In genomic region chr5:55110156-55110680, GRCh38 we compare ENCODE assay signal across 23 cellular contexts. TPM values are rescaled to one million over a fixed set of nuclear protein-coding genes. Genes with fewer than 3 reads are reported as not detected.
DNase-seq lines count a peak whose midpoint lies in the region; FAIRE-seq and TF ChIP-seq lines count a peak whose summit lies in the region.
"Had no signal": no experiment of that assay in that cellular context is flagged by ENCODE, and none has a peak within 500 bp of the region (broad histone marks: within the 10 kb centered on the region; RNA-seq: fewer than 3 reads in every experiment).

No MANE protein-coding gene starts in this region.

- H3K9me3 ChIP-seq in HAP-1, result no peaks in the 10 kb centered on the region
- no peaks in the 10 kb centered on the region for H3K9me3 ChIP-seq in H1 (ENCODE audit: insufficient read depth in 2 of 2, low read depth in 1 of 2, low read length in 1 of 2)
- no peaks in the 10 kb centered on the region for H3K9me3 ChIP-seq in smooth muscle cell (replicated peaks; ENCODE audit: low read depth)
- H3K9me3 ChIP-seq in right atrium auricular region, result no peaks in the 10 kb centered on the region
- H3K9me3 ChIP-seq: A549, SJCRH30 had no signal

- H3K27ac ChIP-seq in H1 (ENCODE audit: low read depth, low read length) (no peak overlapping the region), smooth muscle cell (ENCODE audit: low read depth) (no peak overlapping the region), right atrium auricular region (no peak overlapping the region)
- H3K27ac ChIP-seq: A549; BLaER1 treated with 17β-estradiol and CSF1 and Interleukin-3, amounts not matched to agents 10 nM and 100 nM; HL-60; PC-9; SJCRH30 had no signal

- peaks cover 4% of the 10 kb centered on the region for H3K4me1 ChIP-seq in HAP-1
- peaks cover 0 to 5% (median 1%) of the 10 kb centered on the region in 4 experiments; a peak in 2 of 7 replicates for H3K4me1 ChIP-seq in H1 (replicated peaks in 1 of 4; ENCODE audit: control insufficient read depth in 3 of 4, insufficient read depth in 4 of 4, low read length in 3 of 4)
- H3K4me1 ChIP-seq in smooth muscle cell (ENCODE audit: low read depth), result no peaks in the 10 kb centered on the region
- no peaks in the 10 kb centered on the region for H3K4me1 ChIP-seq in right atrium auricular region
- H3K4me1 ChIP-seq: A549, SJCRH30 had no signal

- peak; percentile 26 to 42 for DNase-seq in HAP-1 (ENCODE audit: low spot score in 2 of 2)
- no peak for DNase-seq in H1 (ENCODE audit: low read depth in 1 of 2, low spot score in 2 of 2)
- peak; percentile 8 to 51 for DNase-seq in lung microvascular endothelial cell (ENCODE audit: low read depth in 2 of 2)
- DNase-seq in smooth muscle cell (lab: John Stamatoyannopoulos, UW; ENCODE audit: unreplicated experiment), result no peak
- no peak for DNase-seq in right atrium auricular region (ENCODE audit: low spot score)
- no peak for DNase-seq in hippocampal formation (lab: John Stamatoyannopoulos, UW)
- no peak for DNase-seq in activated T-cell treated with anti-CD3 and anti-CD28 coated beads for 4 hours
- DNase-seq: AML-193; CD4-positive, alpha-beta T cell; NCI-H1048; NCI-H1417; NCI-H1694; NCI-H2081; NCI-H2227 treated with DMSO at 0.1 percent for 48 hours; NCI-H526 treated with DMSO at 0.1 percent for 48 hours; PC-9; SJCRH30 had no signal

- H3K4me3 ChIP-seq in HAP-1 (no peak overlapping the region), H1 (ENCODE audit: extremely low read depth in 1 of 4, insufficient read depth in 2 of 4, low read depth in 3 of 4, low read length in 4 of 4) (no peak overlapping the region), smooth muscle cell (no peak overlapping the region), right atrium auricular region (no peak overlapping the region)
- H3K4me3 ChIP-seq: A549; BLaER1 treated with 17β-estradiol and CSF1 and Interleukin-3, amounts not matched to agents 10 nM and 100 nM; PC-9; SJCRH30 had no signal

- no peaks in the 10 kb centered on the region for H3K23me2 ChIP-seq in H1 (ENCODE audit: low read depth, low read length)

- TF ChIP-seq CTCF in H1 (IDR thresholded peaks at IDR 0.05; ENCODE audit: control extremely low read depth in 1 of 3, insufficient read depth in 1 of 3, low read depth in 1 of 3, low read length in 3 of 3) (no peak), smooth muscle cell (IDR thresholded peaks at IDR 0.05; ENCODE audit: borderline replicate concordance, insufficient read depth, poor library complexity, severe bottlenecking) (no peak), right atrium auricular region (IDR thresholded peaks at IDR 0.05) (no peak)

- H2BK12ac ChIP-seq in H1 (ENCODE audit: low read depth, low read length), result no peak overlapping the region

- no peak for TF ChIP-seq RAD21 in H1 (IDR thresholded peaks at IDR 0.05 in 1 of 2, conservative IDR thresholded peaks at IDR 0.05 in 1 of 2; ENCODE audit: low read depth in 2 of 2, low read length in 2 of 2)

- no peak overlapping the region for H2BK5ac ChIP-seq in H1 (ENCODE audit: low read depth, low read length)

- no peak overlapping the region for H3K23ac ChIP-seq in H1 (ENCODE audit: insufficient read length)

- H3K4ac ChIP-seq in H1 (replicated peaks; ENCODE audit: insufficient read length, low read depth, low read length), result no peak overlapping the region

- no peak for TF ChIP-seq POLR2A in H1 (IDR thresholded peaks at IDR 0.05; ENCODE audit: control extremely low read depth in 1 of 2, low read depth in 2 of 2, low read length in 2 of 2)

- H3K18ac ChIP-seq in H1 (ENCODE audit: extremely low read depth, low read length), result no peak overlapping the region

- H2BK120ac ChIP-seq in H1 (replicated peaks; ENCODE audit: low read depth, low read length), result no peak overlapping the region

- H3K9ac ChIP-seq in H1 (replicated peaks in 1 of 4; ENCODE audit: extremely low read depth in 1 of 4, low read depth in 3 of 4, low read length in 3 of 4), result no peak overlapping the region
- H3K9ac ChIP-seq in smooth muscle cell (ENCODE audit: low read depth), result no peak overlapping the region
- H3K9ac ChIP-seq: BLaER1 treated with 17β-estradiol and CSF1 and Interleukin-3, amounts not matched to agents 10 nM and 100 nM had no signal

- no peak overlapping the region for H4K91ac ChIP-seq in H1 (replicated peaks; ENCODE audit: insufficient read length, low read length)

- no peak overlapping the region for H2BK15ac ChIP-seq in H1 (ENCODE audit: low read length)

- H2AFZ ChIP-seq in H1 (ENCODE audit: low read length), result peak overlapping the region; percentile 86
- peak overlapping the region; percentile 62 for H2AFZ ChIP-seq in smooth muscle cell (ENCODE audit: low read depth)
- H2AFZ ChIP-seq: PC-9 had no signal

- H4K20me1 ChIP-seq in H1 (replicated peaks in 1 of 2; ENCODE audit: control insufficient read depth in 1 of 2, insufficient read depth in 2 of 2, low read length in 2 of 2) (no peaks in the 10 kb centered on the region), smooth muscle cell (ENCODE audit: low read depth) (no peaks in the 10 kb centered on the region)
- H4K20me1 ChIP-seq: BLaER1 treated with 17β-estradiol and CSF1 and Interleukin-3, amounts not matched to agents 10 nM and 100 nM had no signal

- no peak overlapping the region for H4K8ac ChIP-seq in H1 (ENCODE audit: extremely low read depth, insufficient read depth, low read length)

- CTCF ChIA-PET in H1 (lab: Charles Lee; ENCODE audit: partially characterized antibody), result no interaction called here

- H3K36me3 ChIP-seq in HAP-1 (replicated peaks) (no peaks in the 10 kb centered on the region), H1 (ENCODE audit: control insufficient read depth in 2 of 4, insufficient read depth in 4 of 4, low read length in 3 of 4) (no peaks in the 10 kb centered on the region), smooth muscle cell (ENCODE audit: low read depth) (no peaks in the 10 kb centered on the region), right atrium auricular region (no peaks in the 10 kb centered on the region)
- H3K36me3 ChIP-seq: SJCRH30 had no signal

- no peak overlapping the region for H4K5ac ChIP-seq in H1 (ENCODE audit: insufficient read length, low read depth, low read length)

- 85% methylated on average over 4 of the region's 4 CpGs; no CpG with 5 or more reads in 1 of the 2 experiments for WGBS in H1 (ENCODE audit: extremely low coverage in 1 of 2, insufficient coverage in 1 of 2, insufficient read length in 1 of 2, insufficient replicate concordance in 2 of 2, low coverage in 1 of 2, low lambda C conversion rate in 2 of 2, missing lambda C conversion rate in 1 of 2), 2 experiments
- WGBS in smooth muscle cell (ENCODE audit: low lambda C conversion rate), result 84% methylated on average over 4 of the region's 4 CpGs

- H3F3A ChIP-seq in smooth muscle cell (ENCODE audit: low read depth), result no peaks in the 10 kb centered on the region

- no peak for TF ChIP-seq EP300 in H1 (IDR thresholded peaks at IDR 0.05; ENCODE audit: borderline replicate concordance in 1 of 2, low read depth in 2 of 2, low read length in 2 of 2)

- no peak overlapping the region for H3K14ac ChIP-seq in H1 (ENCODE audit: insufficient read length)

- POLR2A ChIA-PET in H1 (lab: Charles Lee; ENCODE audit: partially characterized antibody), result no interaction called here

- peaks cover 8% of the 10 kb centered on the region for H3K27me3 ChIP-seq in HAP-1 (ENCODE audit: low read depth)
- H3K27me3 ChIP-seq in H1 (replicated peaks in 1 of 4; ENCODE audit: control insufficient read depth in 3 of 4, extremely low read depth in 1 of 4, insufficient read depth in 3 of 4, low read length in 3 of 4), result no peaks in the 10 kb centered on the region
- H3K27me3 ChIP-seq in smooth muscle cell (ENCODE audit: low read depth), result no peaks in the 10 kb centered on the region
- H3K27me3 ChIP-seq in right atrium auricular region, result no peaks in the 10 kb centered on the region
- H3K27me3 ChIP-seq: BLaER1 treated with 17β-estradiol and CSF1 and Interleukin-3, amounts not matched to agents 10 nM and 100 nM; SJCRH30 had no signal

- no peak overlapping the region for H3K4me2 ChIP-seq in H1 (ENCODE audit: insufficient read depth in 1 of 2, low read depth in 2 of 2, low read length in 2 of 2)
- H3K4me2 ChIP-seq in smooth muscle cell, result no peak overlapping the region
- H3K4me2 ChIP-seq: A549; BLaER1 treated with 17β-estradiol and CSF1 and Interleukin-3, amounts not matched to agents 10 nM and 100 nM; PC-9 had no signal

- H3K79me2 ChIP-seq in H1 (ENCODE audit: control insufficient read depth in 1 of 2, insufficient read depth in 2 of 2, low read length in 2 of 2) (no peaks in the 10 kb centered on the region), smooth muscle cell (ENCODE audit: low read depth) (no peaks in the 10 kb centered on the region)

- H3K79me1 ChIP-seq in H1 (ENCODE audit: low read depth, low read length), result no peaks in the 10 kb centered on the region

- no peak for FAIRE-seq in H1 (lab: Jason Lieb, UNC)
- FAIRE-seq: A549, D721Med had no signal

- no peak overlapping the region for H3K56ac ChIP-seq in H1 (replicated peaks; ENCODE audit: insufficient read length, low read depth, low read length)

- in situ Hi-C loops in HAP-1 (cut with MboI; ENCODE audit: low sequenced_read_pairs), result no loop called here

- no peak overlapping the region for H2BK20ac ChIP-seq in H1 (ENCODE audit: low read length)

- H2AK5ac ChIP-seq in H1 (ENCODE audit: low read depth, low read length), result no peak overlapping the region

RNA-seq across cellular contexts. Expression of gene GZMA, which starts 7.8 kb away (rescaled TPM):
- not detected in 2 replicates for total RNA-seq in H1 (2021; fragmentation: NEBNext Ultra II Directional; extraction: Animal tissue kit (Norgen Biotek cat#: 25700))
- polyA plus RNA-seq in H1 (2011; rRNA removed) (not detected in 2 replicates), smooth muscle cell (0.42 TPM in 1 of 2 replicates, not detected in the other)
- polyA plus RNA-seq in H1 (2011; cell fraction: cytosol; rRNA removed), result not detected
- not detected for polyA plus RNA-seq in H1 (2011; cell fraction: nucleus; rRNA removed)
- not detected in 4 replicates for polyA plus RNA-seq in H1 (2012, experiment 1 of 2)
- not detected for polyA plus RNA-seq in H1 (2012, experiment 2 of 2)
- polyA plus RNA-seq in H1 (2013, experiment 1 of 2), result not detected
- polyA plus RNA-seq in H1 (2013, experiment 2 of 2), result not detected
- not detected in 2 replicates for polyA minus RNA-seq in H1 (2011; rRNA and poly(A)+ RNA removed)
- polyA minus RNA-seq in H1 (2011; cell fraction: cytosol; rRNA and poly(A)+ RNA removed), result not detected
- not detected for polyA minus RNA-seq in H1 (2011; cell fraction: nucleus; rRNA and poly(A)+ RNA removed)
- total RNA-seq in lung microvascular endothelial cell (0.22 TPM in 1 of 2 replicates, not detected in the other), smooth muscle cell (not detected in 2 replicates), right atrium auricular region (under 1 TPM in 1 of 2 donors, not detected in 1; 0.55 TPM)
- total RNA-seq: NCI-H460, PC-9, RPMI7951, SJCRH30 had no signal
- polyA plus RNA-seq: A549 had no signal

RNA-seq across cellular contexts. Expression of gene GPX8, which starts 49.8 kb away (rescaled TPM):
- 55.5 and 60.4 TPM in 2 replicates for total RNA-seq in H1 (2021; fragmentation: NEBNext Ultra II Directional; extraction: Animal tissue kit (Norgen Biotek cat#: 25700))
- polyA plus RNA-seq in H1 (2011; rRNA removed) (11.2 and 19.5 TPM in 2 replicates), smooth muscle cell (183 and 230 TPM in 2 replicates)
- 25.7 TPM for polyA plus RNA-seq in H1 (2011; cell fraction: cytosol; rRNA removed)
- 10.0 TPM for polyA plus RNA-seq in H1 (2011; cell fraction: nucleus; rRNA removed)
- 24.8 to 52.1 TPM (median 30.5 TPM) in 4 replicates for polyA plus RNA-seq in H1 (2012, experiment 1 of 2)
- polyA plus RNA-seq in H1 (2012, experiment 2 of 2), result 3.3 TPM
- 77.7 TPM for polyA plus RNA-seq in H1 (2013, experiment 1 of 2)
- 93.7 TPM for polyA plus RNA-seq in H1 (2013, experiment 2 of 2)
- polyA minus RNA-seq in H1 (2011; rRNA and poly(A)+ RNA removed), result 34.4 and 36.4 TPM in 2 replicates
- 14.2 TPM for polyA minus RNA-seq in H1 (2011; cell fraction: cytosol; rRNA and poly(A)+ RNA removed)
- 31.5 TPM for polyA minus RNA-seq in H1 (2011; cell fraction: nucleus; rRNA and poly(A)+ RNA removed)
- total RNA-seq in lung microvascular endothelial cell (2.0 and 22.2 TPM in 2 replicates), smooth muscle cell (306 and 314 TPM in 2 replicates), right atrium auricular region (10 to 100 TPM; 15.7 to 17.5 TPM)
- total RNA-seq: CD4-positive, alpha-beta T cell had no signal

Comparison
In these comparisons a context has a peak if more than half of its experiments do, and no peak if none do; other contexts are left out.
1. DNase-seq: peak in HAP-1 (2 of 2) and lung microvascular endothelial cell (2 of 2); none in H1 (0 of 2), smooth muscle cell (single experiment), right atrium auricular region (single experiment), hippocampal formation (0 of 2) and activated T-cell treated with anti-CD3 and anti-CD28 coated beads for 4 hours (single experiment).